In the genomic region with DNA sequence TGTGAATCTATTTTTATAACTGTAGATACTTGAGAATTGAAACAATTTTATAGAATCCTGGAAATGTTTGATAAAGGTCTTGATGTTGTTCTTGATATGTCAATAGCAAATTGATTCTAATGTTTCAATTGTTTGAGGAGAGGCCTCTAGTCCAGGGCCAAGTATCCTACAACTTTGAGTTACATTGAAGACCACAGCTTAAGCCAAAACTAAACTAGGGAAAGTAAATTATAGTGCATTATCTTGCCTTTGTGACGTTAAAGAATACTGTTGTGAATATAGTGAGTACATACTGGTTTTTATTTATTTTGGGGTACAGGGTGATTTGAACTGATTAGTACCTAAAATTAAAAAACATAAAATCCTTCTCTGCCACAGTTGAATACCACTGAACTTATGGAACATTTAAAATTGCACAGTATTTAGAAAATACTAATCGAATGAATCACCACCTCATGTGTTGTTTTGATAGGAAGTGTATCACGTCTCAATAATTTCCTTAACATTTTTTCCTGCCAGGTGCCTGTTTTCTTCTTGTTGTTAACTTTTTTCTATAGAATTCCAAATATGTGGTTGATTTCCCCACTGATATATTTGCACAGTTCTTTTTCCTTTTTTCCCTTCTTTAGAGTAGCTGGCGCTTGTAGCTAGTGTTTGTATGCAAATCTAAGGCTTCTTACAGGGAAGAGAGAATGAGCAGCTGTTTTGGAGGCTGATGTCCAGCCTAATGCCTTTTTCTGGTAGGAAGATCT, we compare ENCODE assay signal across 13 cellular contexts. TPM values are rescaled to one million over a fixed set of nuclear protein-coding genes. Genes with fewer than 3 reads are reported as not detected.
A peak's percentile ranks its signal among the peaks of the same experiment; 100 is the strongest.
DNase-seq lines count a peak whose midpoint lies in the region; TF ChIP-seq lines count a peak whose summit lies in the region.
"Had no signal": no experiment of that assay in that cellular context is flagged by ENCODE, and none has a peak within 500 bp of the region (broad histone marks: within the 10 kb centered on the region; RNA-seq: fewer than 3 reads in every experiment).

No MANE protein-coding gene starts in this region.

- POLR2A ChIA-PET in AG04450 (lab: Yijun Ruan, JAX) = interaction anchor here (1.0 kb wide), 2 partner anchors 12 to 47 kb away, joined by 3 to 6 read pairs; no protein-coding TSS in a partner anchor

- H3K4me3 ChIP-seq in AG04450 (ENCODE audit: low read depth, low read length) (no peak overlapping the region), astrocyte of the spinal cord (ENCODE audit: low read depth, low read length) (no peak overlapping the region)
- H3K4me3 ChIP-seq: prostate gland had no signal

- in situ Hi-C loops in astrocyte of the spinal cord (cut with HindIII; ENCODE audit: low sequenced_read_pairs) = no loop called here

- no peaks in the 10 kb centered on the region for H3K9me3 ChIP-seq in AG04450 (ENCODE audit: control insufficient read depth, insufficient read depth, low read length)
- H3K9me3 ChIP-seq: prostate gland had no signal

- H3K27ac ChIP-seq in AG04450 (ENCODE audit: low read depth, low read length) = peak overlapping the region; percentile 82
- H3K27ac ChIP-seq: prostate gland had no signal

- TF ChIP-seq CTCF in AG04450 (IDR thresholded peaks at IDR 0.05; ENCODE audit: low read depth, low read length) = no peak
- no peak for TF ChIP-seq CTCF in astrocyte of the spinal cord (IDR thresholded peaks at IDR 0.05; ENCODE audit: low read depth, low read length)

- CTCF ChIA-PET in AG04450 (lab: Charles Lee) = interaction anchor here (1.8 kb wide), 1 partner anchor 55 kb away, joined by 5 read pairs; no protein-coding TSS in a partner anchor

- DNase-seq in AG04450 (ENCODE audit: low read depth, low spot score) (peak; percentile 49), NAMALWA (ENCODE audit: low spot score) (peak; percentile 16), astrocyte of the spinal cord (ENCODE audit: low read depth, low spot score) (peak; percentile 80), hepatic stellate cell (ENCODE audit: low spot score) (peak; percentile 21), GM19238 (ENCODE audit: insufficient read length, low spot score) (no peak), NCI-H187 (lab: John Stamatoyannopoulos, UW) (no peak), MV-4-11 (lab: John Stamatoyannopoulos, UW) (no peak)
- DNase-seq in activated CD8-positive, alpha-beta memory T cell treated with anti-CD3 and anti-CD28 coated beads, Interleukin-2, amount 50 U/mL, for 48 hours = no peak
- DNase-seq: GDM1, hippocampal formation, KG1, mesendoderm had no signal

- H3K27me3 ChIP-seq in AG04450 (ENCODE audit: control insufficient read depth, insufficient read depth, low read length) = no peaks in the 10 kb centered on the region

RNA-seq across cellular contexts. Expression of a gene that starts 12.5 kb away (rescaled TPM):
- 8.8 and 10.0 TPM in 2 replicates for polyA plus RNA-seq in AG04450 (2011; rRNA removed)
- polyA minus RNA-seq in AG04450 (2011; rRNA and poly(A)+ RNA removed) = 35.2 and 40.7 TPM in 2 replicates

Comparison
In these comparisons a context has a peak if more than half of its experiments do, and no peak if none do; other contexts are left out.
1. DNase-seq: peak in AG04450 (single experiment), NAMALWA (single experiment), astrocyte of the spinal cord (single experiment) and hepatic stellate cell (single experiment); none in GM19238 (single experiment), activated CD8-positive, alpha-beta memory T cell treated with anti-CD3 and anti-CD28 coated beads, Interleukin-2, amount 50 U/mL, for 48 hours (single experiment), NCI-H187 (0 of 2) and MV-4-11 (single experiment).